19 cellular contexts compared by ENCODE assay signal in genomic region chr13:45670481-45670880, GRCh38. TPM values are rescaled to one million over a fixed set of nuclear protein-coding genes. Genes with fewer than 3 reads are reported as not detected.
DNase-seq lines count a peak whose midpoint lies in the region; ATAC-seq and TF ChIP-seq lines count a peak whose summit lies in the region.
"Had no signal": no experiment of that assay in that cellular context is flagged by ENCODE, and none has a peak within 500 bp of the region (broad histone marks: within the 10 kb centered on the region; RNA-seq: fewer than 3 reads in every experiment).

No MANE protein-coding gene starts in this region.

- no peak for ATAC-seq in natural killer cell treated with Interleukin-12 subunit alpha and Interleukin-12 subunit beta and Interleukin-15 and Interleukin-18, amount 100 ng/mL, for 72 hours
- ATAC-seq: T-cell had no signal

- H3K27me3 Mint-ChIP-seq in endothelial cell (ENCODE audit: unreplicated experiment): no peaks in the 10 kb centered on the region
- H3K27me3 Mint-ChIP-seq in natural killer cell treated with Interleukin-12 subunit alpha and Interleukin-12 subunit beta and Interleukin-15 and Interleukin-18, amount 100 ng/mL, for 72 hours: peaks cover 5 to 12% of the 10 kb centered on the region in 2 donors

- H3K9me3 Mint-ChIP-seq in endothelial cell (ENCODE audit: unreplicated experiment): no peaks in the 10 kb centered on the region
- H3K9me3 Mint-ChIP-seq in natural killer cell treated with Interleukin-12 subunit alpha and Interleukin-12 subunit beta and Interleukin-15 and Interleukin-18, amount 100 ng/mL, for 72 hours: no peaks in the 10 kb centered on the region

- DNase-seq in DMS53 (lab: John Stamatoyannopoulos, UW) (peak; percentile 52), DMS53 treated with DMSO at 0.1 percent for 48 hours (lab: John Stamatoyannopoulos, UW; ENCODE audit: unreplicated experiment) (no peak), D341Med (ENCODE audit: low spot score) (peak; percentile 55), NCI-H524 (lab: John Stamatoyannopoulos, UW) (peak; percentile 34 to 78), endothelial cell (ENCODE audit: low spot score) (no peak), iPS-NIHi11 (ENCODE audit: low spot score) (no peak), NCI-H1417 treated with DMSO at 0.1 percent for 48 hours (lab: John Stamatoyannopoulos, UW) (no peak)
- DNase-seq in natural killer cell treated with Interleukin-12 subunit alpha and Interleukin-12 subunit beta and Interleukin-15 and Interleukin-18, amount 100 ng/mL, for 72 hours (ENCODE audit: low spot score): no peak
- DNase-seq: C1 segment of cervical spinal cord; CD8-positive, alpha-beta memory T cell; Kasumi-1; NCI-H1436 treated with DMSO at 0.1 percent for 48 hours; NCI-H2029 treated with DMSO at 0.1 percent for 48 hours; NCI-H446 treated with DMSO at 0.1 percent for 48 hours; OCI-M1; SJCRH30; T-cell had no signal

- no peak for TF ChIP-seq CTCF in endothelial cell (IDR thresholded peaks at IDR 0.05; ENCODE audit: unreplicated experiment)

- peaks cover 10% of the 10 kb centered on the region for H3K4me1 Mint-ChIP-seq in endothelial cell (ENCODE audit: unreplicated experiment)
- no peaks in the 10 kb centered on the region for H3K4me1 Mint-ChIP-seq in natural killer cell treated with Interleukin-12 subunit alpha and Interleukin-12 subunit beta and Interleukin-15 and Interleukin-18, amount 100 ng/mL, for 72 hours (ENCODE audit: low read depth in 2 of 2)

- H3K4me3 Mint-ChIP-seq in endothelial cell (ENCODE audit: unreplicated experiment): no peak overlapping the region
- H3K4me3 Mint-ChIP-seq in natural killer cell treated with Interleukin-12 subunit alpha and Interleukin-12 subunit beta and Interleukin-15 and Interleukin-18, amount 100 ng/mL, for 72 hours: no peak overlapping the region

- no peaks in the 10 kb centered on the region for H3K36me3 Mint-ChIP-seq in endothelial cell (ENCODE audit: low read depth, unreplicated experiment)
- no peaks in the 10 kb centered on the region for H3K36me3 Mint-ChIP-seq in natural killer cell treated with Interleukin-12 subunit alpha and Interleukin-12 subunit beta and Interleukin-15 and Interleukin-18, amount 100 ng/mL, for 72 hours
- H3K36me3 Mint-ChIP-seq: T-cell had no signal

- peak overlapping the region; percentile 36 for H3K27ac Mint-ChIP-seq in endothelial cell (ENCODE audit: unreplicated experiment)
- no peak overlapping the region for H3K27ac Mint-ChIP-seq in natural killer cell treated with Interleukin-12 subunit alpha and Interleukin-12 subunit beta and Interleukin-15 and Interleukin-18, amount 100 ng/mL, for 72 hours

RNA-seq across cellular contexts. Expression of gene CBY2, which starts 31.6 kb away (rescaled TPM):
- total RNA-seq in endothelial cell (ENCODE audit: unreplicated experiment): not detected
- total RNA-seq in natural killer cell treated with Interleukin-12 subunit alpha and Interleukin-12 subunit beta and Interleukin-15 and Interleukin-18, amount 100 ng/mL, for 72 hours: not detected
- total RNA-seq: CD8-positive, alpha-beta memory T cell; G401; MCF 10A; SJCRH30 had no signal

RNA-seq across cellular contexts. Expression of gene ERICH6B, which starts 54.9 kb away (rescaled TPM):
- total RNA-seq in endothelial cell (ENCODE audit: unreplicated experiment): not detected
- not detected for total RNA-seq in natural killer cell treated with Interleukin-12 subunit alpha and Interleukin-12 subunit beta and Interleukin-15 and Interleukin-18, amount 100 ng/mL, for 72 hours
- total RNA-seq: CD8-positive, alpha-beta memory T cell; G401; MCF 10A; SJCRH30; T-cell had no signal

Comparison
In these comparisons a context has a peak if more than half of its experiments do, and no peak if none do; other contexts are left out.
1. DNase-seq: peak in DMS53 (single experiment), D341Med (single experiment) and NCI-H524 (2 of 2); none in DMS53 treated with DMSO at 0.1 percent for 48 hours (single experiment), endothelial cell (single experiment), natural killer cell treated with Interleukin-12 subunit alpha and Interleukin-12 subunit beta and Interleukin-15 and Interleukin-18, amount 100 ng/mL, for 72 hours (single experiment), iPS-NIHi11 (single experiment) and NCI-H1417 treated with DMSO at 0.1 percent for 48 hours (single experiment).